In the genomic region with DNA sequence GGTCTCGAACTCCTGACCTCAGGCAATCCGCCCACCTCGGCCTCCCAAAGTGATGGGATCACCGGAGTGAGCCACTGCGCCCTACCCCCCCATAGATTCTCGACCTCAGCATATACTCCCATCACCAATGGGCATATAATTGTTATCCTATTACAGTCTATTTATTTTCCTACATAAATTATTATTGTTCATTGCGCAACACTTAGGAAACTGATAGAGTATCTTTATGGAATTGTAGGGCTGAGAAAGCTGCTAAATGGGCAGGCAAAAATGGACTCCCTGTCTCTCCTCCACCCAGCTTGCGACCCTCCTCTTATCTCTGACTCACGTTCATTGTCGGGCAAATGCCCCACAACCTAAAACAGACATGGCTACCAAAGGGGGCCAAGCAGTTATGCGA, we compare ENCODE assay signal across 1 cellular context.
TF ChIP-seq lines count a peak whose summit lies in the region.

No MANE protein-coding gene starts in this region.

TF ChIP-seq in WTC11, 78 proteins besides CTCF, POLR2A, EP300 and RAD21 (continued from another document):
- TF ChIP-seq GABPB1 (CRISPR knock-in tag; IDR thresholded peaks at IDR 0.05) (no peak), RELA (CRISPR knock-in tag; IDR thresholded peaks at IDR 0.05; ENCODE audit: borderline replicate concordance) (no peak), ZNF423 (CRISPR knock-in tag; IDR thresholded peaks at IDR 0.05) (no peak), NR1H2 (CRISPR knock-in tag; IDR thresholded peaks at IDR 0.05) (no peak), HMGA2 (CRISPR knock-in tag; IDR thresholded peaks at IDR 0.05) (no peak), ZNF219 (CRISPR knock-in tag; IDR thresholded peaks at IDR 0.05; ENCODE audit: borderline replicate concordance) (no peak)
- TF ChIP-seq, protein P1, sequence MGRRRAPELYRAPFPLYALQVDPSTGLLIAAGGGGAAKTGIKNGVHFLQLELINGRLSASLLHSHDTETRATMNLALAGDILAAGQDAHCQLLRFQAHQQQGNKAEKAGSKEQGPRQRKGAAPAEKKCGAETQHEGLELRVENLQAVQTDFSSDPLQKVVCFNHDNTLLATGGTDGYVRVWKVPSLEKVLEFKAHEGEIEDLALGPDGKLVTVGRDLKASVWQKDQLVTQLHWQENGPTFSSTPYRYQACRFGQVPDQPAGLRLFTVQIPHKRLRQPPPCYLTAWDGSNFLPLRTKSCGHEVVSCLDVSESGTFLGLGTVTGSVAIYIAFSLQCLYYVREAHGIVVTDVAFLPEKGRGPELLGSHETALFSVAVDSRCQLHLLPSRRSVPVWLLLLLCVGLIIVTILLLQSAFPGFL (CRISPR knock-in tag; IDR thresholded peaks at IDR 0.05; ENCODE audit: borderline replicate concordance), result no peak
- TF ChIP-seq, protein P2, sequence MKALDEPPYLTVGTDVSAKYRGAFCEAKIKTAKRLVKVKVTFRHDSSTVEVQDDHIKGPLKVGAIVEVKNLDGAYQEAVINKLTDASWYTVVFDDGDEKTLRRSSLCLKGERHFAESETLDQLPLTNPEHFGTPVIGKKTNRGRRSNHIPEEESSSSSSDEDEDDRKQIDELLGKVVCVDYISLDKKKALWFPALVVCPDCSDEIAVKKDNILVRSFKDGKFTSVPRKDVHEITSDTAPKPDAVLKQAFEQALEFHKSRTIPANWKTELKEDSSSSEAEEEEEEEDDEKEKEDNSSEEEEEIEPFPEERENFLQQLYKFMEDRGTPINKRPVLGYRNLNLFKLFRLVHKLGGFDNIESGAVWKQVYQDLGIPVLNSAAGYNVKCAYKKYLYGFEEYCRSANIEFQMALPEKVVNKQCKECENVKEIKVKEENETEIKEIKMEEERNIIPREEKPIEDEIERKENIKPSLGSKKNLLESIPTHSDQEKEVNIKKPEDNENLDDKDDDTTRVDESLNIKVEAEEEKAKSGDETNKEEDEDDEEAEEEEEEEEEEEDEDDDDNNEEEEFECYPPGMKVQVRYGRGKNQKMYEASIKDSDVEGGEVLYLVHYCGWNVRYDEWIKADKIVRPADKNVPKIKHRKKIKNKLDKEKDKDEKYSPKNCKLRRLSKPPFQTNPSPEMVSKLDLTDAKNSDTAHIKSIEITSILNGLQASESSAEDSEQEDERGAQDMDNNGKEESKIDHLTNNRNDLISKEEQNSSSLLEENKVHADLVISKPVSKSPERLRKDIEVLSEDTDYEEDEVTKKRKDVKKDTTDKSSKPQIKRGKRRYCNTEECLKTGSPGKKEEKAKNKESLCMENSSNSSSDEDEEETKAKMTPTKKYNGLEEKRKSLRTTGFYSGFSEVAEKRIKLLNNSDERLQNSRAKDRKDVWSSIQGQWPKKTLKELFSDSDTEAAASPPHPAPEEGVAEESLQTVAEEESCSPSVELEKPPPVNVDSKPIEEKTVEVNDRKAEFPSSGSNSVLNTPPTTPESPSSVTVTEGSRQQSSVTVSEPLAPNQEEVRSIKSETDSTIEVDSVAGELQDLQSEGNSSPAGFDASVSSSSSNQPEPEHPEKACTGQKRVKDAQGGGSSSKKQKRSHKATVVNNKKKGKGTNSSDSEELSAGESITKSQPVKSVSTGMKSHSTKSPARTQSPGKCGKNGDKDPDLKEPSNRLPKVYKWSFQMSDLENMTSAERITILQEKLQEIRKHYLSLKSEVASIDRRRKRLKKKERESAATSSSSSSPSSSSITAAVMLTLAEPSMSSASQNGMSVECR (CRISPR knock-in tag; IDR thresholded peaks at IDR 0.05; ENCODE audit: borderline replicate concordance), result no peak
- TF ChIP-seq, protein P3, sequence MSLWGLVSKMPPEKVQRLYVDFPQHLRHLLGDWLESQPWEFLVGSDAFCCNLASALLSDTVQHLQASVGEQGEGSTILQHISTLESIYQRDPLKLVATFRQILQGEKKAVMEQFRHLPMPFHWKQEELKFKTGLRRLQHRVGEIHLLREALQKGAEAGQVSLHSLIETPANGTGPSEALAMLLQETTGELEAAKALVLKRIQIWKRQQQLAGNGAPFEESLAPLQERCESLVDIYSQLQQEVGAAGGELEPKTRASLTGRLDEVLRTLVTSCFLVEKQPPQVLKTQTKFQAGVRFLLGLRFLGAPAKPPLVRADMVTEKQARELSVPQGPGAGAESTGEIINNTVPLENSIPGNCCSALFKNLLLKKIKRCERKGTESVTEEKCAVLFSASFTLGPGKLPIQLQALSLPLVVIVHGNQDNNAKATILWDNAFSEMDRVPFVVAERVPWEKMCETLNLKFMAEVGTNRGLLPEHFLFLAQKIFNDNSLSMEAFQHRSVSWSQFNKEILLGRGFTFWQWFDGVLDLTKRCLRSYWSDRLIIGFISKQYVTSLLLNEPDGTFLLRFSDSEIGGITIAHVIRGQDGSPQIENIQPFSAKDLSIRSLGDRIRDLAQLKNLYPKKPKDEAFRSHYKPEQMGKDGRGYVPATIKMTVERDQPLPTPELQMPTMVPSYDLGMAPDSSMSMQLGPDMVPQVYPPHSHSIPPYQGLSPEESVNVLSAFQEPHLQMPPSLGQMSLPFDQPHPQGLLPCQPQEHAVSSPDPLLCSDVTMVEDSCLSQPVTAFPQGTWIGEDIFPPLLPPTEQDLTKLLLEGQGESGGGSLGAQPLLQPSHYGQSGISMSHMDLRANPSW (CRISPR knock-in tag; conservative IDR thresholded peaks at IDR 0.05; ENCODE audit: low read depth), result no peak
- TF ChIP-seq, protein P4, sequence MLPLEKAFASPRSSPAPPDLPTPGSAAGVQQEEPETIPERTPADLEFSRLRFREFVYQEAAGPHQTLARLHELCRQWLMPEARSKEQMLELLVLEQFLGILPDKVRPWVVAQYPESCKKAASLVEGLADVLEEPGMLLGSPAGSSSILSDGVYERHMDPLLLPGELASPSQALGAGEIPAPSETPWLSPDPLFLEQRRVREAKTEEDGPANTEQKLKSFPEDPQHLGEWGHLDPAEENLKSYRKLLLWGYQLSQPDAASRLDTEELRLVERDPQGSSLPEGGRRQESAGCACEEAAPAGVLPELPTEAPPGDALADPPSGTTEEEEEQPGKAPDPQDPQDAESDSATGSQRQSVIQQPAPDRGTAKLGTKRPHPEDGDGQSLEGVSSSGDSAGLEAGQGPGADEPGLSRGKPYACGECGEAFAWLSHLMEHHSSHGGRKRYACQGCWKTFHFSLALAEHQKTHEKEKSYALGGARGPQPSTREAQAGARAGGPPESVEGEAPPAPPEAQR (CRISPR knock-in tag; IDR thresholded peaks at IDR 0.05), result no peak
- TF ChIP-seq, protein P5, sequence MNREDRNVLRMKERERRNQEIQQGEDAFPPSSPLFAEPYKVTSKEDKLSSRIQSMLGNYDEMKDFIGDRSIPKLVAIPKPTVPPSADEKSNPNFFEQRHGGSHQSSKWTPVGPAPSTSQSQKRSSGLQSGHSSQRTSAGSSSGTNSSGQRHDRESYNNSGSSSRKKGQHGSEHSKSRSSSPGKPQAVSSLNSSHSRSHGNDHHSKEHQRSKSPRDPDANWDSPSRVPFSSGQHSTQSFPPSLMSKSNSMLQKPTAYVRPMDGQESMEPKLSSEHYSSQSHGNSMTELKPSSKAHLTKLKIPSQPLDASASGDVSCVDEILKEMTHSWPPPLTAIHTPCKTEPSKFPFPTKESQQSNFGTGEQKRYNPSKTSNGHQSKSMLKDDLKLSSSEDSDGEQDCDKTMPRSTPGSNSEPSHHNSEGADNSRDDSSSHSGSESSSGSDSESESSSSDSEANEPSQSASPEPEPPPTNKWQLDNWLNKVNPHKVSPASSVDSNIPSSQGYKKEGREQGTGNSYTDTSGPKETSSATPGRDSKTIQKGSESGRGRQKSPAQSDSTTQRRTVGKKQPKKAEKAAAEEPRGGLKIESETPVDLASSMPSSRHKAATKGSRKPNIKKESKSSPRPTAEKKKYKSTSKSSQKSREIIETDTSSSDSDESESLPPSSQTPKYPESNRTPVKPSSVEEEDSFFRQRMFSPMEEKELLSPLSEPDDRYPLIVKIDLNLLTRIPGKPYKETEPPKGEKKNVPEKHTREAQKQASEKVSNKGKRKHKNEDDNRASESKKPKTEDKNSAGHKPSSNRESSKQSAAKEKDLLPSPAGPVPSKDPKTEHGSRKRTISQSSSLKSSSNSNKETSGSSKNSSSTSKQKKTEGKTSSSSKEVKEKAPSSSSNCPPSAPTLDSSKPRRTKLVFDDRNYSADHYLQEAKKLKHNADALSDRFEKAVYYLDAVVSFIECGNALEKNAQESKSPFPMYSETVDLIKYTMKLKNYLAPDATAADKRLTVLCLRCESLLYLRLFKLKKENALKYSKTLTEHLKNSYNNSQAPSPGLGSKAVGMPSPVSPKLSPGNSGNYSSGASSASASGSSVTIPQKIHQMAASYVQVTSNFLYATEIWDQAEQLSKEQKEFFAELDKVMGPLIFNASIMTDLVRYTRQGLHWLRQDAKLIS (CRISPR knock-in tag; IDR thresholded peaks at IDR 0.05; ENCODE audit: borderline replicate concordance), result no peak
